10 cellular contexts compared by ENCODE assay signal in genomic region chrX:120269379-120270035, GRCh38. TPM values are rescaled to one million over a fixed set of nuclear protein-coding genes. Genes with fewer than 3 reads are reported as not detected.
DNase-seq lines count a peak whose midpoint lies in the region; ATAC-seq and TF ChIP-seq lines count a peak whose summit lies in the region.
"Had no signal": no experiment of that assay in that cellular context is flagged by ENCODE, and none has a peak within 500 bp of the region (broad histone marks: within the 10 kb centered on the region; RNA-seq: fewer than 3 reads in every experiment).

No MANE protein-coding gene starts in this region.

- no peak overlapping the region for H3K9ac ChIP-seq in adipocyte (ENCODE audit: low read length)

- intact Hi-C loops in right lobe of liver (cut with DNase I): no loop called here

- H3K9me3 ChIP-seq in adipocyte (ENCODE audit: control insufficient read depth, low read length) (no peaks in the 10 kb centered on the region), right lobe of liver (no peaks in the 10 kb centered on the region)

- DNase-seq in stimulated activated naive CD4-positive, alpha-beta T cell (lab: John Stamatoyannopoulos, UW): peak in 4 of 6 experiments; percentile 0 to 35 (median 14)
- DNase-seq in stimulated activated naive CD4-positive, alpha-beta T cell treated with Interleukin-2 at 50 U/mL for 16 hours (lab: John Stamatoyannopoulos, UW): no peak
- DNase-seq in adipocyte (ENCODE audit: low read depth) (peak; percentile 63), right lobe of liver (no peak), amniotic stem cell (lab: John Stamatoyannopoulos, UW) (no peak), NCI-H345 treated with DMSO at 0.1 percent for 48 hours (lab: John Stamatoyannopoulos, UW; ENCODE audit: unreplicated experiment) (no peak), NCI-H526 treated with DMSO at 0.1 percent for 48 hours (lab: John Stamatoyannopoulos, UW) (no peak)

- H3K4me3 ChIP-seq in adipocyte (ENCODE audit: low read length) (no peak overlapping the region), right lobe of liver (no peak overlapping the region)

- H3K4me1 ChIP-seq in adipocyte (ENCODE audit: control insufficient read depth, insufficient read depth, low read length) (peaks cover 6% of the 10 kb centered on the region), right lobe of liver (peaks cover 0 to 13% (median 0%) of the 10 kb centered on the region in 4 donors)

- 35% methylated on average over 1 of the region's 1 CpG for WGBS in right lobe of liver (ENCODE audit: insufficient coverage, low coverage, low lambda C conversion rate, missing lambda C conversion rate)

- TF ChIP-seq CTCF in right lobe of liver (IDR thresholded peaks at IDR 0.05): no peak

- no peak for TF ChIP-seq POLR2A in right lobe of liver (IDR thresholded peaks at IDR 0.05)

- peak in 3 of 4 donors; percentile 42 to 44 (median 42) for ATAC-seq in right lobe of liver
- ATAC-seq in GM19452 (IDR thresholded peaks at IDR 0.05; ENCODE audit: unreplicated experiment): no peak

- H3K36me3 ChIP-seq in adipocyte (ENCODE audit: control insufficient read depth, insufficient read depth, low read length, severe bottlenecking) (no peaks in the 10 kb centered on the region), right lobe of liver (no peaks in the 10 kb centered on the region)

- H3K27me3 ChIP-seq in adipocyte (replicated peaks; ENCODE audit: control insufficient read depth, insufficient read depth, low read length): peaks cover 6% of the 10 kb centered on the region
- H3K27me3 ChIP-seq in right lobe of liver: no peaks in the 10 kb centered on the region

- H3K27ac ChIP-seq in right lobe of liver: no peak overlapping the region

RNA-seq across cellular contexts. Expression of gene ZBTB33, which starts 18.9 kb away (rescaled TPM):
- total RNA-seq in right lobe of liver: 10 to 100 TPM in 5 of 6 experiments, 1 to 10 TPM in 1; 9.9 to 21.0 (median 15.7) TPM

RNA-seq across cellular contexts. Expression of gene TMEM255A, which starts 41.8 kb away (rescaled TPM):
- total RNA-seq in right lobe of liver: under 1 TPM in 3 of 6 experiments, not detected in 3; 0.25 to 0.37 (median 0.33) TPM
- total RNA-seq: kidney epithelial cell, pulmonary artery endothelial cell had no signal

Comparison
In these comparisons a context has a peak if more than half of its experiments do, and no peak if none do; other contexts are left out.
1. DNase-seq: peak in stimulated activated naive CD4-positive, alpha-beta T cell (4 of 6) and adipocyte (single experiment); none in stimulated activated naive CD4-positive, alpha-beta T cell treated with Interleukin-2 at 50 U/mL for 16 hours (single experiment), right lobe of liver (0 of 3), amniotic stem cell (single experiment), NCI-H345 treated with DMSO at 0.1 percent for 48 hours (single experiment) and NCI-H526 treated with DMSO at 0.1 percent for 48 hours (single experiment).